In genomic region chr11:116500002-116500832, GRCh38 we compare ENCODE assay signal across 10 cellular contexts.
DNase-seq lines count a peak whose midpoint lies in the region; ATAC-seq and TF ChIP-seq lines count a peak whose summit lies in the region.
"Had no signal": no experiment of that assay in that cellular context is flagged by ENCODE, and none has a peak within 500 bp of the region (broad histone marks: within the 10 kb centered on the region; RNA-seq: fewer than 3 reads in every experiment).

No MANE protein-coding gene starts in this region.

- in situ Hi-C loops in GM23248 (cut with MboI): no loop called here

- CTCF ChIA-PET in WTC11 (lab: Charles Lee): interaction anchor here (0.6 to 4.2 kb wide), 67 partner anchors 10 to 455 kb away, joined by 3 to 74 read pairs (median 6); partner anchors contain the start of gene ZPR1

- H3K36me3 Mint-ChIP-seq in WTC11: no peaks in the 10 kb centered on the region

- no peak overlapping the region for H2BK12ac ChIP-seq in neuronal stem cell (ENCODE audit: low read length)

- H3K14ac ChIP-seq in neuronal stem cell (ENCODE audit: low read length): no peak overlapping the region

- no peaks in the 10 kb centered on the region for H3K79me1 ChIP-seq in neuronal stem cell (ENCODE audit: low read depth, low read length)

- no peaks in the 10 kb centered on the region for H3K9me3 Mint-ChIP-seq in WTC11

- H3K36me3 ChIP-seq in neuronal stem cell (replicated peaks in 1 of 2; ENCODE audit: control insufficient read depth in 2 of 2, insufficient read depth in 2 of 2, low read length in 2 of 2) (no peaks in the 10 kb centered on the region), GM23248 (ENCODE audit: low read depth) (no peaks in the 10 kb centered on the region)
- H3K36me3 ChIP-seq: Peyer's patch had no signal

- peak overlapping the region; percentile 27 for H2BK5ac ChIP-seq in neuronal stem cell (ENCODE audit: low read length)

- peaks cover 27% of the 10 kb centered on the region for H3K27me3 Mint-ChIP-seq in WTC11 (ENCODE audit: low read depth)

- no peaks in the 10 kb centered on the region for H3K79me2 ChIP-seq in GM23248 (ENCODE audit: insufficient read depth)

- ATAC-seq in WTC11 (0 out of 2 replicates have a peak, but pooled peaks have one; percentile 5), HG02759 (IDR thresholded peaks at IDR 0.05; ENCODE audit: unreplicated experiment) (no peak)

- POLR2A ChIA-PET in WTC11 (lab: Charles Lee): interaction anchor here (1.4 kb wide), 1 partner anchor 55 kb away, joined by 3 read pairs; no protein-coding TSS in a partner anchor

- H2AFZ ChIP-seq in neuronal stem cell (ENCODE audit: low read length): no peak overlapping the region
- no peak overlapping the region for H2AFZ ChIP-seq in GM23248

- H3K4ac ChIP-seq in neuronal stem cell (ENCODE audit: low read length): no peak overlapping the region

- no peak overlapping the region for H3K27ac ChIP-seq in neuronal stem cell (replicated peaks; ENCODE audit: low read length)
- no peak overlapping the region for H3K27ac ChIP-seq in GM23248
- H3K27ac ChIP-seq: Peyer's patch had no signal

- H3K4me1 ChIP-seq in neuronal stem cell (ENCODE audit: control insufficient read depth in 2 of 2, insufficient read depth in 1 of 2, low read depth in 1 of 2, low read length in 2 of 2) (peaks cover 0 to 4% of the 10 kb centered on the region in 2 donors), GM23248 (ENCODE audit: insufficient read depth) (no peaks in the 10 kb centered on the region)
- H3K4me1 ChIP-seq: Peyer's patch had no signal

- H3F3A ChIP-seq in GM23248 (ENCODE audit: insufficient read depth): no peaks in the 10 kb centered on the region

- H4K91ac ChIP-seq in neuronal stem cell (ENCODE audit: low read depth, low read length, poor library complexity): no peak overlapping the region

- H2BK120ac ChIP-seq in neuronal stem cell (ENCODE audit: low read depth, low read length): no peak overlapping the region

- no peak overlapping the region for H3K27ac Mint-ChIP-seq in WTC11

- H4K8ac ChIP-seq in neuronal stem cell (ENCODE audit: low read depth, low read length): no peak overlapping the region

- H3K23ac ChIP-seq in neuronal stem cell (ENCODE audit: low read depth, low read length, poor library complexity): no peak overlapping the region

- peak overlapping the region; percentile 45 for H3K4me2 ChIP-seq in neuronal stem cell (ENCODE audit: insufficient read depth, low read length, poor library complexity, severe bottlenecking)
- H3K4me2 ChIP-seq in GM23248 (ENCODE audit: unreplicated experiment): no peak overlapping the region

- H4K20me1 ChIP-seq in GM23248 (ENCODE audit: insufficient read depth): no peaks in the 10 kb centered on the region

- DNase-seq in NCI-H82 (lab: John Stamatoyannopoulos, UW) (peak; percentile 82), NCI-H82 treated with DMSO at 0.1 percent for 48 hours (lab: John Stamatoyannopoulos, UW; ENCODE audit: unreplicated experiment) (no peak), WTC11 (ENCODE audit: low spot score) (no peak), islet precursor cell (peak; percentile 50), neuronal stem cell (ENCODE audit: low spot score) (no peak), cerebellar cortex (ENCODE audit: low spot score) (no peak), GM23248 (no peak)

- peak overlapping the region; percentile 77 for H2AK5ac ChIP-seq in neuronal stem cell (ENCODE audit: low read depth, low read length)

- H3K18ac ChIP-seq in neuronal stem cell (ENCODE audit: low read length): peak overlapping the region; percentile 76

- peak overlapping the region; percentile 51 for H2BK15ac ChIP-seq in neuronal stem cell (ENCODE audit: low read length)

- H3K9me3 ChIP-seq in neuronal stem cell (replicated peaks in 1 of 2; ENCODE audit: control insufficient read depth in 2 of 2, insufficient read depth in 1 of 2, low read depth in 1 of 2, low read length in 2 of 2) (no peaks in the 10 kb centered on the region), GM23248 (ENCODE audit: low read depth) (no peaks in the 10 kb centered on the region)
- H3K9me3 ChIP-seq: Caco-2, Peyer's patch had no signal

- no peak overlapping the region for H3K4me3 ChIP-seq in neuronal stem cell (ENCODE audit: low read length in 2 of 2)
- H3K4me3 ChIP-seq in GM23248: no peak overlapping the region
- H3K4me3 ChIP-seq: Peyer's patch had no signal

- H3K4me3 Mint-ChIP-seq in WTC11: peak overlapping the region; percentile 48

- H3K9me2 ChIP-seq in GM23248 (ENCODE audit: insufficient read depth): no peaks in the 10 kb centered on the region

- peaks cover 0 to 52% (median 6%) of the 10 kb centered on the region in 3 experiments for H3K27me3 ChIP-seq in neuronal stem cell (ENCODE audit: control insufficient read depth in 3 of 3, insufficient read depth in 3 of 3, low read depth in 1 of 3, low read length in 3 of 3)
- peaks cover 28% of the 10 kb centered on the region for H3K27me3 ChIP-seq in GM23248 (replicated peaks; ENCODE audit: insufficient read depth)

- no CpG with 5 or more reads among the region's 40 CpGs for WGBS in neuronal stem cell (ENCODE audit: extremely low coverage in 2 of 2, insufficient read length in 2 of 2, insufficient replicate concordance in 1 of 2), 2 donors
- WGBS in GM23248 (ENCODE audit: low coverage in 1 of 2, low lambda C conversion rate in 2 of 2, missing lambda C conversion rate in 2 of 2), 2 experiments: 12 to 14% methylated on average over 26 to 39 of the region's 40 CpGs

- no peak for TF ChIP-seq CTCF in WTC11 (IDR thresholded peaks at IDR 0.05)

- H3K9ac ChIP-seq in neuronal stem cell (ENCODE audit: low read depth, low read length, poor library complexity) (peak overlapping the region; percentile 5), GM23248 (no peak overlapping the region)

- H3K4me1 Mint-ChIP-seq in WTC11: peaks cover 55% of the 10 kb centered on the region

TF ChIP-seq in WTC11, 78 proteins besides CTCF, POLR2A, EP300 and RAD21:
- TF ChIP-seq FOXP1 (CRISPR knock-in tag; IDR thresholded peaks at IDR 0.05; ENCODE audit: borderline replicate concordance) (peak; percentile 54; the same call in 1 of the 2 replicates), NR1H2 (CRISPR knock-in tag; IDR thresholded peaks at IDR 0.05) (no peak)
TF ChIP-seq in WTC11: peak in this region for 1.

Comparison
In these comparisons a context has a peak if more than half of its experiments do, and no peak if none do; other contexts are left out.
1. DNase-seq: peak in NCI-H82 (single experiment) and islet precursor cell (single experiment); none in NCI-H82 treated with DMSO at 0.1 percent for 48 hours (single experiment), WTC11 (single experiment), neuronal stem cell (single experiment), cerebellar cortex (single experiment) and GM23248 (single experiment).